In the genomic region with DNA sequence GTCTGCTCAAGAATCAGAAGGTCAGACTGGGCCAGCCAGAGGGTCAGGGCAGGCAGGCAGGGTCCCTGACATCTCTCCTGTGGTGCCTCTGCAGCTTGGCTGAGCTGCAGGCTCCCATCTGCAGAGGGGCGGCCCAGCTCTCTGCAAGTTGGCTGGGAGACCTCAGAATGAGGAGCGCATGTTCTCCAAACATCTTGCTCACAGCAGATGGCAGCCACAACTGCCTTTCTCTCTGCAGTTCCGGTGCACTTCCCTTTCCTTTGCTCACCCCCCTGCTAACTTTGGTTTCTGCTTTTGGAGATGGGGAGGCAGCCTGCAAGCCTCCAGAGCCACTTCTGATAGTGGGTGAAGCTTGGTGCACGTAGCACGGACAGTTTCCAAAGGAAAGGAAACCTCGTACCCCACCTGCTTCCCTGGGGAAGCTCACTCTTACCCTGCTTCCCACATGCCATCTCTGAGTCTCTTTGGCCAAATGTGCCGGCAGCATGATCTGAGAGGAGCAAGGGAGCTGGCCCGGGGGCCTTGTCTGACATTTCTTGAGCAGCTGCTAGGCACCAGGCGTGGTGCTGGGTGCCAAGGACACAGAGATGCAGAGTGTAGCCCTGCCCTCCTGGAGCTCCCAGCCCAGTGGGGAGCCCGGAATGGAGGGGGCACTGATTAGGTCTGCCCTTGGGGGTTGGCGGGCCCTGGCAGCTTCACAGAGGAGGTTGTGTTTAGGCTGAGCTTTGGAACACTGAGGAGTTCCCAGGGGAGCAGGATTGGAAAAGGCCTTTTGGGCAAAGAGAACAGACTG, we compare ENCODE assay signal across 13 cellular contexts. TPM values are rescaled to one million over a fixed set of nuclear protein-coding genes. Genes with fewer than 3 reads are reported as not detected.
A peak's percentile ranks its signal among the peaks of the same experiment; 100 is the strongest.
DNase-seq lines count a peak whose midpoint lies in the region; ATAC-seq and TF ChIP-seq lines count a peak whose summit lies in the region.
"Had no signal": no experiment of that assay in that cellular context is flagged by ENCODE, and none has a peak within 500 bp of the region (broad histone marks: within the 10 kb centered on the region; RNA-seq: fewer than 3 reads in every experiment).

No MANE protein-coding gene starts in this region.

- DNase-seq in Right ventricle myocardium superior (peak; percentile 55), Right ventricle myocardium inferior (ENCODE audit: missing footprints) (no peak), RPMI8226 (peak; percentile 37), right atrium auricular region (ENCODE audit: low spot score) (no peak), transverse colon (no peak), cerebellum (ENCODE audit: low spot score) (no peak), Karpas-422 (no peak), mesendoderm (no peak)
- DNase-seq: activated T-cell treated with anti-CD3 and anti-CD28 coated beads, Interleukin-2, amount 50 U/mL, for 24 hours; Caco-2; stimulated activated naive CD4-positive, alpha-beta T cell treated with Interleukin-2 at 50 U/mL for 16 hours had no signal

- no peak overlapping the region for H2BK15ac ChIP-seq in mesendoderm (replicated peaks; ENCODE audit: low read depth)

- ATAC-seq in Right ventricle myocardium superior (ENCODE audit: poor library complexity) (no peak), Right ventricle myocardium inferior (no peak)

- no peak for TF ChIP-seq POLR2A in transverse colon (IDR thresholded peaks at IDR 0.05)

- H3K36me3 ChIP-seq in right atrium auricular region (no peaks in the 10 kb centered on the region), transverse colon (no peaks in the 10 kb centered on the region), Karpas-422 (ENCODE audit: insufficient read depth, low read length) (no peaks in the 10 kb centered on the region), mesendoderm (ENCODE audit: control insufficient read depth, insufficient read depth, low read length) (no peaks in the 10 kb centered on the region)
- H3K36me3 ChIP-seq: SJSA1 had no signal

- peaks cover 0 to 87% of the 10 kb centered on the region in 2 donors for H3K4me1 ChIP-seq in right atrium auricular region
- H3K4me1 ChIP-seq in transverse colon = peaks cover 56 to 83% (median 81%) of the 10 kb centered on the region in 4 donors
- no peaks in the 10 kb centered on the region for H3K4me1 ChIP-seq in Karpas-422 (ENCODE audit: low read length)
- peaks cover 11% of the 10 kb centered on the region for H3K4me1 ChIP-seq in mesendoderm (ENCODE audit: control insufficient read depth, low read depth, low read length)

- no peak overlapping the region for H2AFZ ChIP-seq in Karpas-422 (ENCODE audit: low read length)

- no peak for TF ChIP-seq EP300 in transverse colon (IDR thresholded peaks at IDR 0.05; ENCODE audit: low read depth)

- in situ Hi-C loops in transverse colon (cut with MboI; ENCODE audit: low pct_ligation_motif_present in 1 of 4, low pct_unique_long_range_greater_than_20kb in 1 of 4, low sequenced_read_pairs in 3 of 4) = no loop called here

- H3K9ac ChIP-seq in Karpas-422 (ENCODE audit: low read length) (no peak overlapping the region), mesendoderm (ENCODE audit: low read length) (no peak overlapping the region)

- no peak for TF ChIP-seq CTCF in right atrium auricular region (IDR thresholded peaks at IDR 0.05)
- TF ChIP-seq CTCF in transverse colon (IDR thresholded peaks at IDR 0.05) = no peak

- H2AK5ac ChIP-seq in mesendoderm (ENCODE audit: low read length) = no peak overlapping the region

- H3K4me3 ChIP-seq in right atrium auricular region = no peak overlapping the region
- H3K4me3 ChIP-seq in transverse colon = no peak overlapping the region
- H3K4me3 ChIP-seq in Karpas-422 (ENCODE audit: low read length) = no peak overlapping the region
- H3K4me3 ChIP-seq in mesendoderm (ENCODE audit: low read length) = no peak overlapping the region
- H3K4me3 ChIP-seq: SJSA1, skin epidermis had no signal

- H2BK5ac ChIP-seq in mesendoderm (ENCODE audit: low read length) = no peak overlapping the region

- H4K8ac ChIP-seq in mesendoderm (ENCODE audit: low read depth, low read length) = no peak overlapping the region

- H4K5ac ChIP-seq in mesendoderm (ENCODE audit: low read length) = no peak overlapping the region

- H3K27me3 ChIP-seq in right atrium auricular region (no peaks in the 10 kb centered on the region), transverse colon (no peaks in the 10 kb centered on the region), Karpas-422 (ENCODE audit: low read length) (no peaks in the 10 kb centered on the region), mesendoderm (ENCODE audit: insufficient read depth, low read length, poor library complexity) (no peaks in the 10 kb centered on the region)
- H3K27me3 ChIP-seq: SJSA1 had no signal

- no peaks in the 10 kb centered on the region for H3K9me3 ChIP-seq in right atrium auricular region
- H3K9me3 ChIP-seq in transverse colon = no peaks in the 10 kb centered on the region
- H3K9me3 ChIP-seq in Karpas-422 (ENCODE audit: low read length) = no peaks in the 10 kb centered on the region
- H3K9me3 ChIP-seq: Caco-2, SJSA1 had no signal

- no peaks in the 10 kb centered on the region for H4K20me1 ChIP-seq in Karpas-422 (ENCODE audit: insufficient read depth, low read depth, low read length)

- peak overlapping the region; percentile 91 to 98 for H3K27ac ChIP-seq in right atrium auricular region
- peak overlapping the region; percentile 80 to 97 (median 85) for H3K27ac ChIP-seq in transverse colon
- H3K27ac ChIP-seq in Karpas-422 (ENCODE audit: low read length) = no peak overlapping the region
- no peak overlapping the region for H3K27ac ChIP-seq in mesendoderm (ENCODE audit: low read depth, low read length)
- H3K27ac ChIP-seq: SJSA1 had no signal

- intact Hi-C loops in Right ventricle myocardium superior (cut with DNase I) = no loop called here
- intact Hi-C loops in Right ventricle myocardium inferior (cut with DNase I) = loop anchor here (5.0 kb wide), 1 partner anchor 34 kb away; no protein-coding TSS in a partner anchor
- intact Hi-C loops in transverse colon (cut with DNase I; ENCODE audit: low total_unique reads) = no loop called here

- H3K4me2 ChIP-seq in Karpas-422 (ENCODE audit: low read depth, low read length, poor library complexity, severe bottlenecking) (no peak overlapping the region), mesendoderm (ENCODE audit: low read length) (no peak overlapping the region)

- H3K18ac ChIP-seq in mesendoderm (ENCODE audit: low read length) = no peak overlapping the region

- H3K79me1 ChIP-seq in mesendoderm (ENCODE audit: low read length) = no peaks in the 10 kb centered on the region

- no peak overlapping the region for H3K4ac ChIP-seq in mesendoderm (ENCODE audit: low read depth, low read length)

- H3K56ac ChIP-seq in mesendoderm (ENCODE audit: low read length) = no peak overlapping the region

- H3K23ac ChIP-seq in mesendoderm (ENCODE audit: low read length) = no peak overlapping the region

- WGBS in transverse colon (ENCODE audit: low coverage in 1 of 2), 2 donors = 66% methylated on average over 11 of the region's 11 CpGs; no CpG with 5 or more reads in 1 of the 2 donors
- WGBS in mesendoderm (ENCODE audit: extremely low coverage, insufficient coverage, low lambda C conversion rate) = no CpG with 5 or more reads among the region's 11 CpGs

- H3K79me2 ChIP-seq in Karpas-422 (ENCODE audit: low read length) = no peaks in the 10 kb centered on the region
- no peaks in the 10 kb centered on the region for H3K79me2 ChIP-seq in mesendoderm (ENCODE audit: control insufficient read depth, insufficient read depth, low read length)

- H3K9me2 ChIP-seq in Karpas-422 (replicated peaks; ENCODE audit: insufficient read depth, low read length) = no peaks in the 10 kb centered on the region

- H2BK120ac ChIP-seq in mesendoderm (ENCODE audit: low read depth, low read length) = no peak overlapping the region

RNA-seq across cellular contexts. Expression of a gene that starts 18.2 kb away (rescaled TPM):
- 4.2 TPM for total RNA-seq in Right ventricle myocardium superior
- 4.3 TPM for total RNA-seq in Right ventricle myocardium inferior
- 1 to 10 TPM; 3.9 to 5.7 TPM for total RNA-seq in right atrium auricular region
- 10 to 100 TPM; 11.9 to 31.4 (median 17.0) TPM for total RNA-seq in transverse colon
- total RNA-seq in cerebellum = 6.8 TPM
- total RNA-seq in Karpas-422 (2014; rRNA removed; shearing (Covaris generic); ENCODE audit: low replicate concordance) = not detected in 2 replicates
- 4.2 TPM for polyA plus RNA-seq in mesendoderm (2013, experiment 1 of 2)
- 4.4 TPM for polyA plus RNA-seq in mesendoderm (2013, experiment 2 of 2)

RNA-seq across cellular contexts. Expression of a gene that starts 54.1 kb away (rescaled TPM):
- total RNA-seq in Right ventricle myocardium superior = 0.16 TPM
- 0.30 TPM for total RNA-seq in Right ventricle myocardium inferior
- total RNA-seq in right atrium auricular region = 10 to 100 TPM in 1 of 2 donors, 1 to 10 TPM in 1; 7.0 to 13.1 TPM
- total RNA-seq in transverse colon = 10 to 100 TPM in 3 of 4 donors, 1 to 10 TPM in 1; 2.0 to 14.2 (median 10.7) TPM
- 1.7 TPM for total RNA-seq in cerebellum
- total RNA-seq in Karpas-422 (2014; rRNA removed; shearing (Covaris generic); ENCODE audit: low replicate concordance) = 0.32 TPM in 1 of 2 replicates, not detected in the other
- 3.0 TPM for polyA plus RNA-seq in mesendoderm (2013, experiment 1 of 2)
- 2.6 TPM for polyA plus RNA-seq in mesendoderm (2013, experiment 2 of 2)

Comparison
In these comparisons a context has a peak if more than half of its experiments do, and no peak if none do; other contexts are left out.
1. DNase-seq: peak in Right ventricle myocardium superior (single experiment) and RPMI8226 (single experiment); none in Right ventricle myocardium inferior (single experiment), right atrium auricular region (single experiment), transverse colon (single experiment), cerebellum (single experiment), Karpas-422 (single experiment) and mesendoderm (single experiment).
2. H3K27ac ChIP-seq: peak in right atrium auricular region (2 of 2) and transverse colon (4 of 4); none in Karpas-422 (single experiment) and mesendoderm (single experiment).